ENCODE assay signal across 20 cellular contexts in the genomic region with DNA sequence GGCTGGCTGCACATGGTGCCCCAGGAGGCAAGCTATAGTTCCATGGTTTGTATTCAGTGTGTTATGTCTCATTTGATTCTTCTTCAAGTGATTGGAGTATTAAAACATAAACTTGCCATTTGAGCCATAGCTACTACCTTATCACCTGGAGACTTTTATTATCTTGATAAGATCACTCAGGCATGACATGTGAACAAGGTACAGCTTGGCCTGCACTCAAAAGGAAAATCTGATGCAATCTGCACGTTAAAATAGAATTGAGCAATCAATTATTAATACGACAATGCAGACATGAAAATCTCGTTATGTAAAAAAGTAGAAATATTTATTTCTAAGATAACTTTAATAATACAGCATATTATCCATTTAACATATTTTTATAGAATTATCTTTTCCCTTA.
A peak's percentile ranks its signal among the peaks of the same experiment; 100 is the strongest.
DNase-seq lines count a peak whose midpoint lies in the region; ATAC-seq and TF ChIP-seq lines count a peak whose summit lies in the region.
"Had no signal": no experiment of that assay in that cellular context is flagged by ENCODE, and none has a peak within 500 bp of the region (broad histone marks: within the 10 kb centered on the region; RNA-seq: fewer than 3 reads in every experiment).

No MANE protein-coding gene starts in this region.

- H3K4me1 ChIP-seq in Caco-2, result peaks cover 31% of the 10 kb centered on the region
- H3K4me1 ChIP-seq in left lung, result no peaks in the 10 kb centered on the region

- no peak overlapping the region for H3K27ac ChIP-seq in left lung
- H3K27ac ChIP-seq: dorsolateral prefrontal cortex, neutrophil, WERI-Rb-1 had no signal

- POLR2A ChIA-PET in Caco-2 (lab: Charles Lee), result no interaction called here

- H3K4me1 Mint-ChIP-seq in Caco-2 (ENCODE audit: low read depth, unreplicated experiment), result peaks cover 23% of the 10 kb centered on the region
- H3K4me1 Mint-ChIP-seq in stimulated activated naive B cell treated with anti-CD40 and anti-IgM and Interleukin-4, amounts not matched to agents 10 μg/mL and 1 μg/mL and 100 μg/mL, for 72 hours, result no peaks in the 10 kb centered on the region
- H3K4me1 Mint-ChIP-seq: activated CD4-positive, alpha-beta T cell treated with anti-CD3 and anti-CD28 coated beads, Interleukin-2, amount 10 ng/mL, durations not matched to agents 7 days and 5 days; stimulated activated effector memory CD8-positive, alpha-beta T cell treated with anti-CD3 and anti-CD28 coated beads, Interleukin-12 subunit alpha, Interleukin-12 subunit beta, amount 100 ng/mL, for 72 hours had no signal

- no peaks in the 10 kb centered on the region for H3K36me3 ChIP-seq in Caco-2 (ENCODE audit: control insufficient read depth, insufficient read depth, low read length)
- H3K36me3 ChIP-seq in left lung, result no peaks in the 10 kb centered on the region
- H3K36me3 ChIP-seq: neutrophil, WERI-Rb-1 had no signal

- no peaks in the 10 kb centered on the region for H3K9me3 Mint-ChIP-seq in Caco-2 (ENCODE audit: unreplicated experiment)
- H3K9me3 Mint-ChIP-seq in stimulated activated naive B cell treated with anti-CD40 and anti-IgM and Interleukin-4, amounts not matched to agents 10 μg/mL and 1 μg/mL and 100 μg/mL, for 72 hours, result no peaks in the 10 kb centered on the region
- H3K9me3 Mint-ChIP-seq: T-helper 2 cell treated with Interferon-gamma antibody and Interleukin-4, amounts not matched to agents 5 μg/mL and 100 μg/mL, for 36 hours had no signal

- H3K9me3 ChIP-seq in Caco-2 (no peaks in the 10 kb centered on the region), left lung (peaks cover 0 to 4% of the 10 kb centered on the region in 2 donors)
- H3K9me3 ChIP-seq: neutrophil had no signal

- intact Hi-C loops in Caco-2 (cut with micrococcal nuclease; ENCODE audit: unreplicated experiment), result loop anchor here (2.0 to 5.0 kb wide), 3 partner anchors 40 to 148 kb away; partner anchors contain the start of gene RND3
- intact Hi-C loops in left lung (cut with DNase I), result no loop called here

- H3K27me3 ChIP-seq in Caco-2 (replicated peaks; ENCODE audit: control insufficient read depth, insufficient read depth, low read length), result no peaks in the 10 kb centered on the region
- no peaks in the 10 kb centered on the region for H3K27me3 ChIP-seq in left lung
- H3K27me3 ChIP-seq: neutrophil had no signal

- no peaks in the 10 kb centered on the region for H3K36me3 Mint-ChIP-seq in Caco-2 (ENCODE audit: insufficient read depth, unreplicated experiment)
- no peaks in the 10 kb centered on the region for H3K36me3 Mint-ChIP-seq in stimulated activated naive B cell treated with anti-CD40 and anti-IgM and Interleukin-4, amounts not matched to agents 10 μg/mL and 1 μg/mL and 100 μg/mL, for 72 hours
- H3K36me3 Mint-ChIP-seq: activated naive CD4-positive, alpha-beta T cell treated with anti-CD3 and anti-CD28 coated beads, Interleukin-2, amount 50 U/mL, for 72 hours; stimulated activated effector memory CD8-positive, alpha-beta T cell treated with anti-CD3 and anti-CD28 coated beads, Interleukin-12 subunit alpha, Interleukin-12 subunit beta, amount 100 ng/mL, for 72 hours had no signal

- BruUV-seq in Caco-2 (replicated peaks; lab: Mats Ljungman, UMichigan), result no TSS peak

- DNase-seq in Caco-2 (peak; percentile 28 to 47), LNCaP clone FGC (ENCODE audit: low read depth) (peak; percentile 36), NCI-H526 (lab: John Stamatoyannopoulos, UW) (peak; percentile 21 to 49), left lung (no peak)
- DNase-seq in stimulated activated naive B cell treated with anti-CD40 and anti-IgM and Interleukin-4, amounts not matched to agents 10 μg/mL and 1 μg/mL and 100 μg/mL, for 72 hours, result no peak
- DNase-seq in activated naive CD4-positive, alpha-beta T cell (lab: John Stamatoyannopoulos, UW), result no peak
- DNase-seq: ACHN; activated CD4-positive, alpha-beta T cell treated with anti-CD3 and anti-CD28 coated beads, Interleukin-2, amount 10 ng/mL, durations not matched to agents 7 days and 5 days; anterior cingulate cortex; dorsolateral prefrontal cortex; EL; H9; Kasumi-1; mesenchymal stem cell; WERI-Rb-1 had no signal

- ATAC-seq in left lung (peak; percentile 18), GM21515 (IDR thresholded peaks at IDR 0.05; ENCODE audit: unreplicated experiment) (no peak)
- no peak for ATAC-seq in stimulated activated naive B cell treated with anti-CD40 and anti-IgM and Interleukin-4, amounts not matched to agents 10 μg/mL and 1 μg/mL and 100 μg/mL, for 72 hours (replicated peaks)
- ATAC-seq: activated naive CD4-positive, alpha-beta T cell treated with anti-CD3 and anti-CD28 coated beads, Interleukin-2, amount 50 U/mL, for 72 hours had no signal

- no peaks in the 10 kb centered on the region for H3K27me3 Mint-ChIP-seq in Caco-2 (ENCODE audit: insufficient read depth, unreplicated experiment)
- no peaks in the 10 kb centered on the region for H3K27me3 Mint-ChIP-seq in stimulated activated naive B cell treated with anti-CD40 and anti-IgM and Interleukin-4, amounts not matched to agents 10 μg/mL and 1 μg/mL and 100 μg/mL, for 72 hours
- H3K27me3 Mint-ChIP-seq: activated CD4-positive, alpha-beta T cell treated with anti-CD3 and anti-CD28 coated beads, Interleukin-2, amount 10 ng/mL, durations not matched to agents 7 days and 5 days had no signal

- H3K4me3 Mint-ChIP-seq in Caco-2 (ENCODE audit: unreplicated experiment), result no peak overlapping the region
- H3K4me3 Mint-ChIP-seq in stimulated activated naive B cell treated with anti-CD40 and anti-IgM and Interleukin-4, amounts not matched to agents 10 μg/mL and 1 μg/mL and 100 μg/mL, for 72 hours, result no peak overlapping the region
- H3K4me3 Mint-ChIP-seq: activated CD4-positive, alpha-beta T cell treated with anti-CD3 and anti-CD28 coated beads, Interleukin-2, amount 10 ng/mL, durations not matched to agents 7 days and 5 days; H9; stimulated activated effector memory CD8-positive, alpha-beta T cell treated with anti-CD3 and anti-CD28 coated beads, Interleukin-12 subunit alpha, Interleukin-12 subunit beta, amount 100 ng/mL, for 72 hours; T-helper 2 cell treated with Interferon-gamma antibody and Interleukin-4, amounts not matched to agents 5 μg/mL and 100 μg/mL, for 36 hours had no signal

- H3K27ac Mint-ChIP-seq in Caco-2 (ENCODE audit: unreplicated experiment), result peak overlapping the region; percentile 90
- no peak overlapping the region for H3K27ac Mint-ChIP-seq in stimulated activated naive B cell treated with anti-CD40 and anti-IgM and Interleukin-4, amounts not matched to agents 10 μg/mL and 1 μg/mL and 100 μg/mL, for 72 hours
- H3K27ac Mint-ChIP-seq: activated CD4-positive, alpha-beta T cell treated with anti-CD3 and anti-CD28 coated beads, Interleukin-2, amount 10 ng/mL, durations not matched to agents 7 days and 5 days; activated naive CD4-positive, alpha-beta T cell treated with anti-CD3 and anti-CD28 coated beads, Interleukin-2, amount 50 U/mL, for 72 hours; H9; stimulated activated effector memory CD8-positive, alpha-beta T cell treated with anti-CD3 and anti-CD28 coated beads, Interleukin-12 subunit alpha, Interleukin-12 subunit beta, amount 100 ng/mL, for 72 hours; T-helper 2 cell treated with Interferon-gamma antibody and Interleukin-4, amounts not matched to agents 5 μg/mL and 100 μg/mL, for 36 hours had no signal

- H3K4me3 ChIP-seq in Caco-2 (ENCODE audit: low read depth, low read length) (no peak overlapping the region), LNCaP clone FGC (ENCODE audit: low read depth, low read length) (no peak overlapping the region), left lung (no peak overlapping the region)
- H3K4me3 ChIP-seq: dorsolateral prefrontal cortex had no signal

- CTCF ChIA-PET in Caco-2 (lab: Charles Lee), result no interaction called here

- no peak for TF ChIP-seq CTCF in Caco-2 (IDR thresholded peaks at IDR 0.05; ENCODE audit: insufficient read depth in 1 of 2, low read depth in 1 of 2, low read length in 1 of 2, severe bottlenecking in 1 of 2, unreplicated experiment in 1 of 2)
- no peak for TF ChIP-seq CTCF in LNCaP clone FGC (IDR thresholded peaks at IDR 0.05; ENCODE audit: control insufficient read depth, extremely low read depth, insufficient read depth)
- TF ChIP-seq CTCF in left lung (IDR thresholded peaks at IDR 0.05), result no peak

Comparison
In these comparisons a context has a peak if more than half of its experiments do, and no peak if none do; other contexts are left out.
1. DNase-seq: peak in Caco-2 (2 of 2), LNCaP clone FGC (single experiment) and NCI-H526 (2 of 2); none in left lung (0 of 2), stimulated activated naive B cell treated with anti-CD40 and anti-IgM and Interleukin-4, amounts not matched to agents 10 μg/mL and 1 μg/mL and 100 μg/mL, for 72 hours (single experiment) and activated naive CD4-positive, alpha-beta T cell (0 of 4).